In genomic region chrX:154444755-154445246, GRCh38 we compare ENCODE assay signal across 1 cellular context.
TF ChIP-seq lines count a peak whose summit lies in the region.

No MANE protein-coding gene starts in this region.

TF ChIP-seq in HEK293, 187 proteins besides CTCF, POLR2A, EP300 and RAD21 (continued from another document):
- TF ChIP-seq PRDM2 (tag by site-specific recombination; IDR thresholded peaks at IDR 0.05; ENCODE audit: borderline replicate concordance) (no peak), ZEB2 (tag by site-specific recombination; IDR thresholded peaks at IDR 0.05) (no peak), ZNF596 (tag by site-specific recombination; IDR thresholded peaks at IDR 0.05) (no peak), ZNF311 (tag by site-specific recombination; IDR thresholded peaks at IDR 0.05; ENCODE audit: borderline replicate concordance) (no peak), ZNF692 (tag by site-specific recombination; IDR thresholded peaks at IDR 0.05) (no peak)
